11 cellular contexts compared by ENCODE assay signal in genomic region chr19:44607049-44607448, GRCh38. TPM values are rescaled to one million over a fixed set of nuclear protein-coding genes. Genes with fewer than 3 reads are reported as not detected.
DNase-seq lines count a peak whose midpoint lies in the region; ATAC-seq and TF ChIP-seq lines count a peak whose summit lies in the region.
"Had no signal": no experiment of that assay in that cellular context is flagged by ENCODE, and none has a peak within 500 bp of the region (broad histone marks: within the 10 kb centered on the region; RNA-seq: fewer than 3 reads in every experiment).

No MANE protein-coding gene starts in this region.

- intact Hi-C loops in natural killer cell (cut with micrococcal nuclease) (no loop called here), sciatic nerve (cut with DNase I) (no loop called here)

- no peaks in the 10 kb centered on the region for H3K36me3 Mint-ChIP-seq in natural killer cell

- DNase-seq in EH (ENCODE audit: low read depth) (peak; percentile 79), NCI-H226 (peak; percentile 10), natural killer cell (no peak), COR-L47 (lab: John Stamatoyannopoulos, UW) (no peak), sciatic nerve (ENCODE audit: low spot score) (no peak), 8988T (no peak)
- DNase-seq: NCI-H187, SHP77 had no signal

- H3K4me1 Mint-ChIP-seq in natural killer cell: peaks cover 31 to 35% of the 10 kb centered on the region in 2 donors

- H3K27ac Mint-ChIP-seq in natural killer cell: peak overlapping the region; percentile 55 to 81

- no peak for TF ChIP-seq CTCF in natural killer cell (IDR thresholded peaks at IDR 0.05)

- no peaks in the 10 kb centered on the region for H3K27me3 Mint-ChIP-seq in natural killer cell (ENCODE audit: low read depth in 2 of 2)

- H3K4me3 Mint-ChIP-seq in natural killer cell: peak overlapping the region; percentile 83

- peak; percentile 71 for ATAC-seq in esophagus mucosa
- peak; percentile 40 to 84 (median 53) for ATAC-seq in natural killer cell
- ATAC-seq in HG03045 (IDR thresholded peaks at IDR 0.05; ENCODE audit: unreplicated experiment): no peak
- no peak for ATAC-seq in sciatic nerve

- H3K9me3 Mint-ChIP-seq in natural killer cell: peaks cover 0 to 2% of the 10 kb centered on the region in 2 donors

RNA-seq across cellular contexts. Expression of gene IGSF23, which starts 6.3 kb away (rescaled TPM):
- total RNA-seq in esophagus mucosa (not detected), natural killer cell (not detected), sciatic nerve (not detected)
- total RNA-seq: posterior vena cava had no signal

RNA-seq across cellular contexts. Expression of gene PVR, which starts 36.7 kb away (rescaled TPM):
- 11.8 TPM for total RNA-seq in esophagus mucosa
- 10 to 100 TPM in 1 of 3 donors, 1 to 10 TPM in 2; 6.6 to 12.6 (median 7.9) TPM for total RNA-seq in natural killer cell
- 49.1 TPM for total RNA-seq in sciatic nerve

Comparison
In these comparisons a context has a peak if more than half of its experiments do, and no peak if none do; other contexts are left out.
1. DNase-seq: peak in EH (single experiment) and NCI-H226 (single experiment); none in natural killer cell (single experiment), COR-L47 (single experiment), sciatic nerve (single experiment) and 8988T (single experiment).
2. ATAC-seq: peak in esophagus mucosa (single experiment) and natural killer cell (3 of 3); none in HG03045 (single experiment) and sciatic nerve (single experiment).